Comparison of ENCODE assay signal across 8 cellular contexts in the genomic region with DNA sequence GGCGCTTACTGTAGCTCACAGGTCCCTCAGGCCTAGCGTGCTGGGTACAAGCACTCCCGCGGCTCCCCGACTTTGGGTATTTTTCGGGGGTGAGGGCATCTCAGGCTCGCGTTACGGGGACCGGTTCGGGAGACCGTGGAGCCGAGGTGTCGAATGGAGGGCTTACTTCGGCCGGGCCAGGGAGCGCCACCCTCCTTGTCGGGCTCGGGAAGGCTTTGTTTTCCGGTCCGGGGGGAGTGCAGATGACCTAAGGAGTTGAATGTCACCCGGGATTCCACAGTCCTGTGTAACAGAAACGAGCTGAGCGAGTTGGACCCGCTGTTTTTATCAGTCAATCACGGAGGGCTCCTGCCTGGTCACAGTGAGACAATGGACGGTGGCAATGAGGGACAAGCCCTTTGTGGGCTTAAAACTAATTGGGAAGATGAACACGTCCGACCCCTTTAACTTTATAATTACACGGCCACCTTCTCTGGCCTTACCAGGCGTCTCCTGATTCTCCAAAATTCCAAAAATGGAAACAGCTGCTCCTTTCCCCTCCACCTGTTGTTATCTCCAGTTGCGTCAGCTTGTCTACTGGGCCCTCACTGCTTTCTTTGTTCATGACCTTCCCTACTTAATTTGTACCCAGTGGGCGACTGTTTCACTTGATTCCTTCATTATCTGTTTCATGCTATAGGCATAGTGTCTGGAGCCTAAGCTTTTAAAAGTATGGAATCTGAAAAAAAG. TPM values are rescaled to one million over a fixed set of nuclear protein-coding genes. Genes with fewer than 3 reads are reported as not detected.
DNase-seq lines count a peak whose midpoint lies in the region; FAIRE-seq and TF ChIP-seq lines count a peak whose summit lies in the region.

No MANE protein-coding gene starts in this region.

- peak overlapping the region; percentile 83 for H2AFZ ChIP-seq in trophoblast cell (ENCODE audit: insufficient read depth, low read length, poor library complexity)

- peak overlapping the region; percentile 93 for H4K91ac ChIP-seq in trophoblast cell (ENCODE audit: low read depth, low read length)

- DNase-seq in SK-N-MC (ENCODE audit: low read depth, low spot score) (no peak), fibroblast of the aortic adventitia (ENCODE audit: low read depth) (no peak), trophoblast cell (peak; percentile 89 to 96), GM19238 (ENCODE audit: insufficient read length, low spot score) (no peak), NCI-H524 treated with DMSO at 0.1 percent for 48 hours (lab: John Stamatoyannopoulos, UW) (no peak), NCI-H345 (lab: John Stamatoyannopoulos, UW) (no peak), urothelium cell line (ENCODE audit: low spot score) (no peak)

- peak overlapping the region; percentile 93 for H4K8ac ChIP-seq in trophoblast cell (ENCODE audit: low read depth, low read length)

- H3K27me3 ChIP-seq in trophoblast cell (ENCODE audit: insufficient read depth, low read length) = no peaks in the 10 kb centered on the region

- H3K4me2 ChIP-seq in trophoblast cell (ENCODE audit: low read length) = peak overlapping the region; percentile 63

- no peaks in the 10 kb centered on the region for H3K36me3 ChIP-seq in ES-I3 (ENCODE audit: insufficient read depth, low read length)
- H3K36me3 ChIP-seq in SK-N-MC (ENCODE audit: insufficient read depth, low read length) = no peaks in the 10 kb centered on the region
- H3K36me3 ChIP-seq in trophoblast cell (ENCODE audit: control insufficient read depth in 1 of 2, insufficient read depth in 2 of 2, low read length in 2 of 2) = peaks cover 9 to 10% of the 10 kb centered on the region in 2 experiments

- H2AK5ac ChIP-seq in trophoblast cell (ENCODE audit: low read length) = peak overlapping the region; percentile 25

- FAIRE-seq in urothelium cell line (lab: Jason Lieb, UNC) = no peak

- peak overlapping the region; percentile 96 for H2BK5ac ChIP-seq in trophoblast cell (ENCODE audit: low read depth, low read length, poor library complexity)

- no peak overlapping the region for H3K27ac ChIP-seq in SK-N-MC
- H3K27ac ChIP-seq in trophoblast cell (ENCODE audit: low read depth, low read length) = peak overlapping the region; percentile 96

- H3K14ac ChIP-seq in trophoblast cell (ENCODE audit: low read length) = peak overlapping the region; percentile 78

- no peak overlapping the region for H3K23ac ChIP-seq in trophoblast cell (ENCODE audit: low read length)

- H3K9ac ChIP-seq in ES-I3 (ENCODE audit: low read depth, low read length) (peak overlapping the region; percentile 98), SK-N-MC (ENCODE audit: insufficient read length) (no peak overlapping the region), trophoblast cell (ENCODE audit: low read length) (peak overlapping the region; percentile 63)

- H3K79me2 ChIP-seq in trophoblast cell (ENCODE audit: control insufficient read depth, insufficient read depth, low read length, poor library complexity) = peaks cover 12% of the 10 kb centered on the region

- peak overlapping the region; percentile 82 for H4K12ac ChIP-seq in trophoblast cell (ENCODE audit: low read depth, low read length)

- no peak for TF ChIP-seq CTCF in fibroblast of the aortic adventitia (IDR thresholded peaks at IDR 0.05; ENCODE audit: insufficient read depth, low read length)

- peak overlapping the region; percentile 96 for H2BK120ac ChIP-seq in trophoblast cell (ENCODE audit: insufficient read depth, low read length, poor library complexity)

- H3K4me1 ChIP-seq in ES-I3 (ENCODE audit: insufficient read depth, low read length) (peaks cover 4% of the 10 kb centered on the region; the same call in 1 of the 2 replicates), trophoblast cell (ENCODE audit: control insufficient read depth in 1 of 2, insufficient read depth in 2 of 2, low read length in 2 of 2) (peaks cover 18 to 25% of the 10 kb centered on the region in 2 experiments)

- H3K79me1 ChIP-seq in trophoblast cell (ENCODE audit: low read length) = peaks cover 21% of the 10 kb centered on the region

- H3K9me3 ChIP-seq in ES-I3 (ENCODE audit: control insufficient read depth, insufficient read depth, low read length) = no peaks in the 10 kb centered on the region
- H3K9me3 ChIP-seq in SK-N-MC (ENCODE audit: low read depth, low read length) = no peaks in the 10 kb centered on the region
- no peaks in the 10 kb centered on the region for H3K9me3 ChIP-seq in trophoblast cell (ENCODE audit: insufficient read depth, low read depth, low read length)

- H3K18ac ChIP-seq in trophoblast cell (ENCODE audit: low read length) = peak overlapping the region; percentile 95

- peak overlapping the region; percentile 78 for H3K4me3 ChIP-seq in SK-N-MC
- peak overlapping the region; percentile 93 for H3K4me3 ChIP-seq in fibroblast of the aortic adventitia (ENCODE audit: low read depth, low read length)
- H3K4me3 ChIP-seq in trophoblast cell (ENCODE audit: low read depth, low read length) = peak overlapping the region; percentile 44

- peak overlapping the region; percentile 48 for H3K4ac ChIP-seq in trophoblast cell (ENCODE audit: low read depth, low read length)

- H2BK12ac ChIP-seq in trophoblast cell (ENCODE audit: low read length) = peak overlapping the region; percentile 54

- WGBS in trophoblast cell (ENCODE audit: extremely low coverage, insufficient coverage, insufficient read length) = no CpG with 5 or more reads among the region's 33 CpGs

RNA-seq across cellular contexts. Expression of a gene that starts 0.9 kb away (rescaled TPM):
- total RNA-seq in fibroblast of the aortic adventitia (ENCODE audit: low replicate concordance) = 3.3 and 8.1 TPM in 2 replicates
- polyA plus RNA-seq in trophoblast cell (2013) = 8.1 and 9.8 TPM in 2 replicates

Comparison
In these comparisons a context has a peak if more than half of its experiments do, and no peak if none do; other contexts are left out.
1. DNase-seq: peak in trophoblast cell (2 of 2); none in SK-N-MC (single experiment), fibroblast of the aortic adventitia (single experiment), GM19238 (single experiment), NCI-H524 treated with DMSO at 0.1 percent for 48 hours (single experiment), NCI-H345 (single experiment) and urothelium cell line (single experiment).
2. Peak in every context shown above with its lines, with median percentiles within 50 percentile points of each other: H3K4me3 ChIP-seq.